ENCODE assay signal across 23 cellular contexts in the genomic region with DNA sequence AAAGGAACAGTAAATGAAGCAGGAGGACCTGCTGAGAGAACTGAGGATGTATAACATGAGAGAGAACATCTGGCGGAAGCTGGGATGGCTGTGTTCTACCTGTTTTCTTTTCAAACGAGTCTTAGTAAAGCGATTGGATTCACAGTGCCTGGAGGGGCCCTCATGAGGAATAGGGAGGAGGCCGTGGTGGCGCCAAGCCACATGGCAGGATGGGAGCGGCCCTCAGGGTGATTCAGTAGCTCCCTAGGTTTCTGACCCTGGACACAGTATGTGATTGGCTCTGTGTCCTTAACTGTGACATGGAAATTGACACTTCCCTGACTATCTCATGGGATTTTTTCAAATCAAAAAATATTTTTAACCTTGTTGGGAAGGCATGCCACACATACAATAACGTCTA. TPM values are rescaled to one million over a fixed set of nuclear protein-coding genes. Genes with fewer than 3 reads are reported as not detected.
DNase-seq lines count a peak whose midpoint lies in the region; ATAC-seq, FAIRE-seq and TF ChIP-seq lines count a peak whose summit lies in the region.
"Had no signal": no experiment of that assay in that cellular context is flagged by ENCODE, and none has a peak within 500 bp of the region (broad histone marks: within the 10 kb centered on the region; RNA-seq: fewer than 3 reads in every experiment).

No MANE protein-coding gene starts in this region.

- H3K27ac ChIP-seq in astrocyte (ENCODE audit: low read depth, low read length): peak overlapping the region; percentile 80
- H3K27ac ChIP-seq: colonic mucosa, tibial nerve had no signal

- H4K20me1 ChIP-seq in astrocyte (ENCODE audit: insufficient read depth, low read length): no peaks in the 10 kb centered on the region

- DNase-seq in Daoy (ENCODE audit: low read depth): peak; percentile 45
- DNase-seq in MG63: peak; percentile 39
- DNase-seq in astrocyte (ENCODE audit: low read depth): no peak
- peak; percentile 27 for DNase-seq in left lobe of liver (ENCODE audit: low spot score)
- DNase-seq in Kasumi-1 (lab: John Stamatoyannopoulos, UW): no peak
- no peak for DNase-seq in NAMALWA (ENCODE audit: low spot score)
- no peak for DNase-seq in AG20443 (ENCODE audit: low spot score)
- DNase-seq: activated B cell treated with CpG ODN at 0.5 μM for 24 hours; CD4-positive, alpha-beta T cell; colonic mucosa; DMS 273 treated with DMSO at 0.1 percent for 48 hours; effector memory CD8-positive, alpha-beta T cell; glutamatergic neuron; NCI-H1694; NCI-H526; posterior cingulate gyrus; T1000 had no signal

- H3K36me3 Mint-ChIP-seq in astrocyte (ENCODE audit: low read depth, unreplicated experiment): peaks cover 39% of the 10 kb centered on the region

- H3K4me2 ChIP-seq in astrocyte (ENCODE audit: low read length): peak overlapping the region; percentile 46

- H3K9ac ChIP-seq in astrocyte (ENCODE audit: low read length): peak overlapping the region; percentile 24

- no peak for ATAC-seq in left lobe of liver
- no peak for ATAC-seq in GM21619 (IDR thresholded peaks at IDR 0.05; ENCODE audit: unreplicated experiment)
- ATAC-seq: effector memory CD8-positive, alpha-beta T cell; Right ventricle myocardium inferior; sciatic nerve had no signal

- peaks cover 15% of the 10 kb centered on the region for H3K9me3 ChIP-seq in MG63
- H3K9me3 ChIP-seq in astrocyte (ENCODE audit: insufficient read depth, low read depth, low read length): peaks cover 9% of the 10 kb centered on the region
- H3K9me3 ChIP-seq: colonic mucosa had no signal

- TF ChIP-seq CTCF in astrocyte (IDR thresholded peaks at IDR 0.05; ENCODE audit: insufficient read depth, low read depth, low read length): no peak

- H3K27me3 ChIP-seq in MG63: no peaks in the 10 kb centered on the region
- H3K27me3 ChIP-seq in astrocyte (ENCODE audit: insufficient read depth, low read length): no peaks in the 10 kb centered on the region
- H3K27me3 ChIP-seq: colonic mucosa, tibial nerve had no signal

- H3K4me3 ChIP-seq in MG63: no peak overlapping the region
- H3K4me3 ChIP-seq in astrocyte (ENCODE audit: insufficient read depth, low read depth, low read length): no peak overlapping the region
- H3K4me3 ChIP-seq: colonic mucosa, tibial nerve had no signal

- no peak overlapping the region for H3K4me3 Mint-ChIP-seq in astrocyte (ENCODE audit: unreplicated experiment)
- H3K4me3 Mint-ChIP-seq: activated B cell treated with CpG ODN at 0.5 μM for 24 hours; CD4-positive, alpha-beta T cell; effector memory CD8-positive, alpha-beta T cell; IgD-negative memory B cell; stimulated activated naive CD8-positive, alpha-beta T cell treated with anti-CD3 and anti-CD28 coated beads, Interleukin-15, amount 100 ng/mL, for 72 hours had no signal

- no peaks in the 10 kb centered on the region for H3K27me3 Mint-ChIP-seq in astrocyte (ENCODE audit: low read depth, unreplicated experiment)
- H3K27me3 Mint-ChIP-seq: activated B cell treated with CpG ODN at 0.5 μM for 24 hours; IgD-negative memory B cell; stimulated activated naive CD8-positive, alpha-beta T cell treated with anti-CD3 and anti-CD28 coated beads, Interleukin-15, amount 100 ng/mL, for 72 hours had no signal

- peaks cover 3% of the 10 kb centered on the region for H3K4me1 ChIP-seq in astrocyte (ENCODE audit: insufficient read depth, low read length)
- H3K4me1 ChIP-seq: colonic mucosa, tibial nerve had no signal

- no peaks in the 10 kb centered on the region for H3K79me2 ChIP-seq in astrocyte (ENCODE audit: insufficient read depth, low read length)

- peaks cover 11% of the 10 kb centered on the region for H3K9me3 Mint-ChIP-seq in astrocyte (ENCODE audit: unreplicated experiment)
- H3K9me3 Mint-ChIP-seq: effector memory CD8-positive, alpha-beta T cell had no signal

- no peak for FAIRE-seq in astrocyte (lab: Jason Lieb, UNC)

- H3K27ac Mint-ChIP-seq in astrocyte (ENCODE audit: unreplicated experiment): peak overlapping the region; percentile 86
- H3K27ac Mint-ChIP-seq: activated B cell treated with CpG ODN at 0.5 μM for 24 hours; CD4-positive, alpha-beta T cell; effector memory CD8-positive, alpha-beta T cell; IgD-negative memory B cell had no signal

- peaks cover 15% of the 10 kb centered on the region for H3K4me1 Mint-ChIP-seq in astrocyte (ENCODE audit: low read depth, unreplicated experiment)
- H3K4me1 Mint-ChIP-seq: activated B cell treated with CpG ODN at 0.5 μM for 24 hours; IgD-negative memory B cell; stimulated activated naive CD8-positive, alpha-beta T cell treated with anti-CD3 and anti-CD28 coated beads, Interleukin-15, amount 100 ng/mL, for 72 hours had no signal

- H3K36me3 ChIP-seq in MG63: peaks cover 11% of the 10 kb centered on the region
- no peaks in the 10 kb centered on the region for H3K36me3 ChIP-seq in astrocyte (ENCODE audit: insufficient read depth, low read length)
- H3K36me3 ChIP-seq: colonic mucosa, tibial nerve had no signal

- no peak overlapping the region for H2AFZ ChIP-seq in astrocyte (ENCODE audit: low read depth, low read length)

RNA-seq across cellular contexts. Expression of a gene that starts 32.1 kb away (rescaled TPM):
- total RNA-seq in Daoy (2014; rRNA removed; shearing (Covaris generic)): 0.80 and 1.7 TPM in 2 replicates
- total RNA-seq in MG63 (2014; rRNA removed; shearing (Covaris generic); ENCODE audit: low replicate concordance): 2.7 TPM in 2 replicates
- total RNA-seq in astrocyte (5.3 and 7.0 TPM in 2 replicates), left lobe of liver (11.8 TPM)
- total RNA-seq: Right ventricle myocardium inferior had no signal

Comparison
In these comparisons a context has a peak if more than half of its experiments do, and no peak if none do; other contexts are left out.
1. DNase-seq: peak in Daoy (single experiment), MG63 (single experiment) and left lobe of liver (single experiment); none in astrocyte (single experiment), Kasumi-1 (0 of 2), NAMALWA (single experiment) and AG20443 (single experiment).